ENCODE assay signal across 7 cellular contexts in genomic region chr11:64080390-64080789, GRCh38.
"Had no signal": no experiment of that assay in that cellular context is flagged by ENCODE, and none has a peak within 500 bp of the region (broad histone marks: within the 10 kb centered on the region; RNA-seq: fewer than 3 reads in every experiment).

No MANE protein-coding gene starts in this region.

- H3K9me3 Mint-ChIP-seq: GM23338, HFFc6, IgD-negative memory B cell had no signal

- H3K4me3 Mint-ChIP-seq: GM23338, HFFc6, IgD-negative memory B cell had no signal

- H3K27ac Mint-ChIP-seq: GM23338, HFFc6 had no signal

- H3K4me1 Mint-ChIP-seq: GM23338 had no signal

- ATAC-seq: GM23338, HCT116 had no signal

- H3K36me3 ChIP-seq: HAP-1 had no signal

- DNase-seq: H7, HFFc6, KBM-7 had no signal

- H3K4me3 ChIP-seq: GM23338, HAP-1 had no signal
